ENCODE assay signal across 10 cellular contexts in the genomic region with DNA sequence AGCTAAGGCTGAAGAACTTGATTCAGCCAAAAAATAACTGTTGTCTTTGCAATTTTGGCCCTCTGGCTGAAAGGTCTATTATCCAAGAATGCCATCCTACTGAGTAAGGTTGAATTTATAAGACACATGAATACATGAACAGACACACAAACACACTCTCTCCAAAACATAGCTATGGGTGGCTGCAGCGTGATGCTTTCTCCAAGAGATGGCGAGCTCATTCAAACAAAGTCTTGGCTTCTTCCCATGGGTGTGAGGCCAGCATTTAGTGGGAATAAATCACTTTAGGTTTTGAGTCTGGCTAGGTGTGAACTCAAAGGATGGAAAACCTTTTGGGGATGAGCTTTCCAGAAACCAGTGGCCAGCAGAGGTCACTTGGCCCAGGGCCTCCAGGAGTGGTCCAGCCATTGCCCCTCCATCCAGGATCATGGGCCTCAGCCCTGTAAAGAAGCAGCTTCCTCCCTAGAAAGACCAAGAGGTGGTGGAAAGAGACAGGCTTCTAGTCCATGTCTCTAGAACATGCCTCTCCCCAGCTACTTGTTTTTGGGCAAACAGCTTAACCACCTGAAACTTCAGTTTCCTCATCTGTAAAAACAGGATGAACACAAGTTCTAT. TPM values are rescaled to one million over a fixed set of nuclear protein-coding genes. Genes with fewer than 3 reads are reported as not detected.
DNase-seq lines count a peak whose midpoint lies in the region; ATAC-seq and TF ChIP-seq lines count a peak whose summit lies in the region.
"Had no signal": no experiment of that assay in that cellular context is flagged by ENCODE, and none has a peak within 500 bp of the region (broad histone marks: within the 10 kb centered on the region; RNA-seq: fewer than 3 reads in every experiment).

No MANE protein-coding gene starts in this region.

- TF ChIP-seq CTCF in LNCaP clone FGC (IDR thresholded peaks at IDR 0.05; ENCODE audit: control insufficient read depth, extremely low read depth, insufficient read depth), result peak; percentile 63
- peak; percentile 75 for TF ChIP-seq CTCF in VCaP (conservative IDR thresholded peaks at IDR 0.05)
- no peak for TF ChIP-seq CTCF in uterus (IDR thresholded peaks at IDR 0.05)
- TF ChIP-seq CTCF in BE2C (IDR thresholded peaks at IDR 0.05; ENCODE audit: low read depth, low read length), result no peak

- no peak overlapping the region for H3K27ac ChIP-seq in VCaP
- no peak overlapping the region for H3K27ac ChIP-seq in uterus

- no peak overlapping the region for H3K4me3 ChIP-seq in LNCaP clone FGC (ENCODE audit: low read depth, low read length)
- H3K4me3 ChIP-seq in uterus, result no peak overlapping the region
- H3K4me3 ChIP-seq in BE2C (ENCODE audit: low read depth, low read length), result no peak overlapping the region

- H3K27me3 ChIP-seq in uterus (no peaks in the 10 kb centered on the region), BE2C (peaks cover 9% of the 10 kb centered on the region)

- peak; percentile 47 for DNase-seq in COR-L47 (lab: John Stamatoyannopoulos, UW)
- DNase-seq in LNCaP clone FGC (ENCODE audit: low read depth), result peak; percentile 15
- DNase-seq in kidney glomerular epithelial cell (lab: John Stamatoyannopoulos, UW), result peak; percentile 75
- DNase-seq in uterus, result no peak
- no peak for DNase-seq in Right ventricle myocardium superior
- no peak for DNase-seq in BE2C
- DNase-seq: GF-D8, left cardiac atrium had no signal

- no peak for TF ChIP-seq POLR2A in uterus (IDR thresholded peaks at IDR 0.05)

- no peak for ATAC-seq in GM19023 (IDR thresholded peaks at IDR 0.05; ENCODE audit: unreplicated experiment)
- no peak for ATAC-seq in Right ventricle myocardium superior (ENCODE audit: poor library complexity)
- ATAC-seq: left cardiac atrium had no signal

- H3K36me3 ChIP-seq in uterus (no peaks in the 10 kb centered on the region), BE2C (no peaks in the 10 kb centered on the region)

- intact Hi-C loops in uterus (cut with DNase I; ENCODE audit: low total_unique reads), result loop anchor here (10.0 kb wide), 2 partner anchors 625 to 975 kb away; no protein-coding TSS in a partner anchor
- intact Hi-C loops in Right ventricle myocardium superior (cut with DNase I), result loop anchor here (10.0 kb wide), 2 partner anchors 375 to 935 kb away; no protein-coding TSS in a partner anchor

- H3K9me3 ChIP-seq in uterus (no peaks in the 10 kb centered on the region), BE2C (no peaks in the 10 kb centered on the region)

- no peaks in the 10 kb centered on the region for H3K4me1 ChIP-seq in uterus
- no peaks in the 10 kb centered on the region for H3K4me1 ChIP-seq in BE2C

RNA-seq across cellular contexts. Expression of a gene that starts 11.0 kb away (rescaled TPM):
- 10 to 100 TPM in 3 of 4 donors, 1 to 10 TPM in 1; 4.7 to 26.2 (median 18.6) TPM for total RNA-seq in uterus
- total RNA-seq in Right ventricle myocardium superior, result 5.4 TPM
- not detected for polyA plus RNA-seq in BE2C (2012; ENCODE audit: insufficient read depth, insufficient read length, low read depth)

Comparison
In these comparisons a context has a peak if more than half of its experiments do, and no peak if none do; other contexts are left out.
1. DNase-seq: peak in COR-L47 (single experiment), LNCaP clone FGC (single experiment) and kidney glomerular epithelial cell (single experiment); none in uterus (0 of 2), Right ventricle myocardium superior (single experiment) and BE2C (single experiment).
2. CTCF ChIP-seq: peak in LNCaP clone FGC (single experiment) and VCaP (single experiment); none in uterus (0 of 4) and BE2C (single experiment).